Comparison of ENCODE assay signal across 8 cellular contexts in genomic region chr16:2475413-2476344, GRCh38. TPM values are rescaled to one million over a fixed set of nuclear protein-coding genes. Genes with fewer than 3 reads are reported as not detected.
DNase-seq lines count a peak whose midpoint lies in the region; ATAC-seq and TF ChIP-seq lines count a peak whose summit lies in the region.

No MANE protein-coding gene starts in this region.

- intact Hi-C loops in colonic mucosa (cut with DNase I): no loop called here

- TF ChIP-seq CTCF in HEK293 (tag by site-specific recombination; IDR thresholded peaks at IDR 0.05) (no peak), SU-DHL-6 (IDR thresholded peaks at IDR 0.05; ENCODE audit: insufficient read depth, low read length, poor library complexity, severe bottlenecking) (no peak), colonic mucosa (IDR thresholded peaks at IDR 0.05) (no peak)

- CTCF ChIA-PET in HEK293 (lab: Yijun Ruan, JAX): no interaction called here

- H3K36me3 ChIP-seq in HEK293 (ENCODE audit: control insufficient read depth in 2 of 2, insufficient read depth in 1 of 2, low read length in 2 of 2) (peaks cover 0 to 4% of the 10 kb centered on the region in 2 experiments; a peak in 1 of 3 replicates), SU-DHL-6 (ENCODE audit: low read length) (no peaks in the 10 kb centered on the region), colonic mucosa (no peaks in the 10 kb centered on the region), muscle layer of duodenum (ENCODE audit: control insufficient read depth in 1 of 2, insufficient read depth in 2 of 2, low read length in 2 of 2) (no peaks in the 10 kb centered on the region)

- H3K9ac ChIP-seq in SU-DHL-6 (ENCODE audit: low read length): peak overlapping the region; percentile 98
- peak overlapping the region; percentile 70 to 81 for H3K9ac ChIP-seq in colonic mucosa (ENCODE audit: low read depth in 2 of 2, low read length in 2 of 2)

- POLR2A ChIA-PET in HEK293 (lab: Yijun Ruan, JAX): interaction anchor here (1.0 to 1.7 kb wide), 5 partner anchors 13 to 224 kb away, joined by 3 to 10 read pairs (median 4); partner anchors contain the start of gene ECI1

- H3K4me1 ChIP-seq in HEK293 (ENCODE audit: control insufficient read depth, insufficient read depth, low read length) (peaks cover 12% of the 10 kb centered on the region), colonic mucosa (peaks cover 17% of the 10 kb centered on the region), muscle layer of duodenum (ENCODE audit: control insufficient read depth in 1 of 2, insufficient read depth in 2 of 2, low read length in 2 of 2) (peaks cover 3 to 36% of the 10 kb centered on the region in 2 donors)

- H2AFZ ChIP-seq in SU-DHL-6 (ENCODE audit: low read depth, low read length, severe bottlenecking): no peak overlapping the region

- peak overlapping the region; percentile 63 for H3K4me2 ChIP-seq in SU-DHL-6 (ENCODE audit: low read depth, low read length, poor library complexity, severe bottlenecking)

- ATAC-seq in GM21529 (IDR thresholded peaks at IDR 0.05; ENCODE audit: unreplicated experiment): no peak

- peak; percentile 65 for DNase-seq in COLO668 (lab: John Stamatoyannopoulos, UW; ENCODE audit: unreplicated experiment)
- DNase-seq in colonic mucosa: no peak
- DNase-seq in NCI-H226: no peak
- DNase-seq in DMS153 (lab: John Stamatoyannopoulos, UW): no peak

- peak overlapping the region; percentile 52 for H3K4me3 ChIP-seq in HEK293 (ENCODE audit: low read depth, low read length)
- peak overlapping the region; percentile 87 for H3K4me3 ChIP-seq in SU-DHL-6 (ENCODE audit: insufficient read depth, low read length, poor library complexity, severe bottlenecking)
- peak overlapping the region; percentile 70 for H3K4me3 ChIP-seq in colonic mucosa
- peak overlapping the region; percentile 26 to 69 for H3K4me3 ChIP-seq in muscle layer of duodenum (ENCODE audit: low read depth in 1 of 2, low read length in 2 of 2)

- no peaks in the 10 kb centered on the region for H3K9me3 ChIP-seq in HEK293 (ENCODE audit: control insufficient read depth, insufficient read depth, low read depth, low read length)
- no peaks in the 10 kb centered on the region for H3K9me3 ChIP-seq in SU-DHL-6 (ENCODE audit: insufficient read depth, low read length)
- H3K9me3 ChIP-seq in colonic mucosa: no peaks in the 10 kb centered on the region
- no peaks in the 10 kb centered on the region for H3K9me3 ChIP-seq in muscle layer of duodenum (ENCODE audit: control insufficient read depth in 1 of 2, low read length in 2 of 2)

- no peaks in the 10 kb centered on the region; the same call in 1 of the 2 replicates for H4K20me1 ChIP-seq in SU-DHL-6 (ENCODE audit: low read depth, low read length)

- no peaks in the 10 kb centered on the region for H3K79me2 ChIP-seq in SU-DHL-6 (ENCODE audit: insufficient read depth, low read length)

- no peaks in the 10 kb centered on the region for H3K9me2 ChIP-seq in SU-DHL-6 (replicated peaks; ENCODE audit: insufficient read depth, low read length)

- peak overlapping the region; percentile 33; the same call in 1 of the 2 replicates for H3K27ac ChIP-seq in HEK293 (ENCODE audit: extremely low read depth, low read depth, low read length)
- H3K27ac ChIP-seq in SU-DHL-6 (ENCODE audit: low read depth, low read length): no peak overlapping the region
- no peak overlapping the region for H3K27ac ChIP-seq in colonic mucosa
- H3K27ac ChIP-seq in muscle layer of duodenum (ENCODE audit: low read length): no peak overlapping the region

- peaks cover 7% of the 10 kb centered on the region; the same call in 1 of the 2 replicates for H3F3A ChIP-seq in SU-DHL-6 (ENCODE audit: insufficient read depth)

- no peaks in the 10 kb centered on the region for H3K27me3 ChIP-seq in SU-DHL-6 (ENCODE audit: low read length)
- H3K27me3 ChIP-seq in colonic mucosa: peaks cover 30% of the 10 kb centered on the region
- H3K27me3 ChIP-seq in muscle layer of duodenum (ENCODE audit: low read depth, low read length): peaks cover 16% of the 10 kb centered on the region

TF ChIP-seq in HEK293, 187 proteins besides CTCF, POLR2A, EP300 and RAD21 (continues in another document):
- TF ChIP-seq KLF17 (tag by site-specific recombination; IDR thresholded peaks at IDR 0.05) (0 out of 2 replicates have a peak, but pooled peaks have one; percentile 40), EGR2 (tag by site-specific recombination; IDR thresholded peaks at IDR 0.05; ENCODE audit: low read depth) (peak; percentile 86), SCRT2 (tag by site-specific recombination; IDR thresholded peaks at IDR 0.05) (peak; percentile 57), ZEB2 (tag by site-specific recombination; IDR thresholded peaks at IDR 0.05) (peak; percentile 69; the same call in 1 of the 2 replicates), ZNF148 (tag by site-specific recombination; IDR thresholded peaks at IDR 0.05; ENCODE audit: borderline replicate concordance) (no peak), ZNF692 (tag by site-specific recombination; IDR thresholded peaks at IDR 0.05) (0 out of 2 replicates have a peak, but pooled peaks have one; percentile 30), IKZF3 (tag by site-specific recombination; IDR thresholded peaks at IDR 0.05) (0 out of 2 replicates have a peak, but pooled peaks have one; percentile 12), SP2 (tag by site-specific recombination; IDR thresholded peaks at IDR 0.05) (peak; percentile 74)

RNA-seq across cellular contexts. Expression of gene TBC1D24, which starts 0.8 kb away (rescaled TPM):
- 10 to 100 TPM in 1 of 2 donors, 1 to 10 TPM in 1; 8.4 to 15.8 TPM for total RNA-seq in colonic mucosa

RNA-seq across cellular contexts. Expression of gene NTN3, which starts 4.6 kb away (rescaled TPM):
- total RNA-seq in colonic mucosa: not detected

RNA-seq across cellular contexts. Expression of gene TEDC2, which starts 15.8 kb away (rescaled TPM):
- 10 to 100 TPM in 1 of 2 donors, 1 to 10 TPM in 1; 2.4 to 24.0 TPM for total RNA-seq in colonic mucosa

RNA-seq across cellular contexts. Expression of gene ATP6V0C, which starts 38.1 kb away (rescaled TPM):
- 100 to 1,000 TPM; 240 to 336 TPM for total RNA-seq in colonic mucosa

RNA-seq across cellular contexts. Expression of gene AMDHD2, which starts 44.5 kb away (rescaled TPM):
- 10 to 100 TPM; 19.4 to 31.6 TPM for total RNA-seq in colonic mucosa
